In genomic region chr10:110671788-110672579, GRCh38 we compare ENCODE assay signal across 8 cellular contexts. TPM values are rescaled to one million over a fixed set of nuclear protein-coding genes. Genes with fewer than 3 reads are reported as not detected.
DNase-seq lines count a peak whose midpoint lies in the region; ATAC-seq and TF ChIP-seq lines count a peak whose summit lies in the region.

No MANE protein-coding gene starts in this region.

- H3K36me3 ChIP-seq in HUES64 (ENCODE audit: insufficient read depth, low read length): no peaks in the 10 kb centered on the region
- no peaks in the 10 kb centered on the region for H3K36me3 ChIP-seq in iPS DF 6.9 (ENCODE audit: control insufficient read depth, insufficient read depth, low read length)
- no peaks in the 10 kb centered on the region for H3K36me3 ChIP-seq in sigmoid colon

- no peak overlapping the region for H3K27ac ChIP-seq in HUES64 (ENCODE audit: low read depth, low read length)
- no peak overlapping the region for H3K27ac ChIP-seq in iPS DF 6.9 (ENCODE audit: low read length)
- peak overlapping the region; percentile 54 to 82 (median 78) for H3K27ac ChIP-seq in sigmoid colon

- peak; percentile 63 to 96 (median 84) for TF ChIP-seq CTCF in sigmoid colon (IDR thresholded peaks at IDR 0.05)

- intact Hi-C loops in sigmoid colon (cut with DNase I): loop anchor here (2.0 kb wide), 1 partner anchor 61 kb away; no protein-coding TSS in a partner anchor

- peak overlapping the region; percentile 45; the same call in 1 of the 2 replicates for H3K9ac ChIP-seq in HUES64 (ENCODE audit: low read depth, low read length)

- no peaks in the 10 kb centered on the region for H3K9me3 ChIP-seq in HUES64 (ENCODE audit: insufficient read depth, low read depth, low read length)
- no peaks in the 10 kb centered on the region for H3K9me3 ChIP-seq in iPS DF 6.9 (ENCODE audit: control insufficient read depth, insufficient read depth, low read length)
- H3K9me3 ChIP-seq in sigmoid colon: no peaks in the 10 kb centered on the region

- H3K4me3 ChIP-seq in HUES64 (ENCODE audit: low read length) (peak overlapping the region; percentile 59), iPS DF 6.9 (ENCODE audit: low read length) (peak overlapping the region; percentile 34; the same call in 1 of the 2 replicates), sigmoid colon (peak overlapping the region; percentile 39 to 67 (median 56))

- TF ChIP-seq POLR2A in sigmoid colon (IDR thresholded peaks at IDR 0.05): no peak

- 3% methylated on average over 47 of the region's 47 CpGs for WGBS in HUES64
- no CpG with 5 or more reads among the region's 47 CpGs for WGBS in iPS DF 6.9 (ENCODE audit: insufficient coverage, insufficient read length)
- WGBS in sigmoid colon, 2 donors: 0 to 1% methylated on average over 47 of the region's 47 CpGs

- H3K27me3 ChIP-seq in HUES64 (ENCODE audit: insufficient read depth, low read length) (peaks cover 83% of the 10 kb centered on the region), iPS DF 6.9 (ENCODE audit: control insufficient read depth, insufficient read depth, low read length) (peaks cover 12% of the 10 kb centered on the region; the same call in 1 of the 2 replicates), sigmoid colon (no peaks in the 10 kb centered on the region)

- H3K4me1 ChIP-seq in HUES64 (ENCODE audit: insufficient read depth, low read length) (peaks cover 25% of the 10 kb centered on the region), iPS DF 6.9 (ENCODE audit: control insufficient read depth, insufficient read depth, low read length) (peaks cover 6% of the 10 kb centered on the region; the same call in 1 of the 2 replicates), sigmoid colon (peaks cover 0 to 58% (median 30%) of the 10 kb centered on the region in 4 donors)

- peak; percentile 98 for ATAC-seq in GM21526 (IDR thresholded peaks at IDR 0.05; ENCODE audit: low FRiP score, unreplicated experiment)

- DNase-seq in EH (ENCODE audit: low read depth): peak; percentile 79
- DNase-seq in T-helper 9 cell: peak; percentile 31
- peak; percentile 88 for DNase-seq in astrocyte of the hippocampus (ENCODE audit: low read depth, low spot score)
- no peak for DNase-seq in iPS DF 6.9 (ENCODE audit: low read depth, low spot score)
- peak; percentile 84 for DNase-seq in sigmoid colon
- no peak for DNase-seq in NCI-H524 treated with DMSO at 0.1 percent for 48 hours (lab: John Stamatoyannopoulos, UW)

- TF ChIP-seq EP300 in sigmoid colon (IDR thresholded peaks at IDR 0.05): no peak

RNA-seq across cellular contexts. Expression of gene RBM20, which starts 27.8 kb away (rescaled TPM):
- polyA plus RNA-seq in HUES64 (2013, experiment 1 of 2): 0.40 TPM
- 0.44 TPM for polyA plus RNA-seq in HUES64 (2013, experiment 2 of 2)
- total RNA-seq in sigmoid colon: 1 to 10 TPM; 4.9 to 7.8 (median 6.0) TPM
- polyA plus RNA-seq in sigmoid colon: under 1 TPM in 2 of 3 donors, not detected in 1; 0.23 to 0.64 TPM

Comparison
In these comparisons a context has a peak if more than half of its experiments do, and no peak if none do; other contexts are left out.
1. DNase-seq: peak in EH (single experiment), T-helper 9 cell (single experiment), astrocyte of the hippocampus (single experiment) and sigmoid colon (single experiment); none in iPS DF 6.9 (single experiment) and NCI-H524 treated with DMSO at 0.1 percent for 48 hours (single experiment).
2. H3K27ac ChIP-seq: peak in sigmoid colon (4 of 4); none in HUES64 (single experiment) and iPS DF 6.9 (single experiment).
3. Peak in every context shown above with its lines, with median percentiles within 50 percentile points of each other: H3K4me3 ChIP-seq.